1 cellular context compared by ENCODE assay signal in the genomic region with DNA sequence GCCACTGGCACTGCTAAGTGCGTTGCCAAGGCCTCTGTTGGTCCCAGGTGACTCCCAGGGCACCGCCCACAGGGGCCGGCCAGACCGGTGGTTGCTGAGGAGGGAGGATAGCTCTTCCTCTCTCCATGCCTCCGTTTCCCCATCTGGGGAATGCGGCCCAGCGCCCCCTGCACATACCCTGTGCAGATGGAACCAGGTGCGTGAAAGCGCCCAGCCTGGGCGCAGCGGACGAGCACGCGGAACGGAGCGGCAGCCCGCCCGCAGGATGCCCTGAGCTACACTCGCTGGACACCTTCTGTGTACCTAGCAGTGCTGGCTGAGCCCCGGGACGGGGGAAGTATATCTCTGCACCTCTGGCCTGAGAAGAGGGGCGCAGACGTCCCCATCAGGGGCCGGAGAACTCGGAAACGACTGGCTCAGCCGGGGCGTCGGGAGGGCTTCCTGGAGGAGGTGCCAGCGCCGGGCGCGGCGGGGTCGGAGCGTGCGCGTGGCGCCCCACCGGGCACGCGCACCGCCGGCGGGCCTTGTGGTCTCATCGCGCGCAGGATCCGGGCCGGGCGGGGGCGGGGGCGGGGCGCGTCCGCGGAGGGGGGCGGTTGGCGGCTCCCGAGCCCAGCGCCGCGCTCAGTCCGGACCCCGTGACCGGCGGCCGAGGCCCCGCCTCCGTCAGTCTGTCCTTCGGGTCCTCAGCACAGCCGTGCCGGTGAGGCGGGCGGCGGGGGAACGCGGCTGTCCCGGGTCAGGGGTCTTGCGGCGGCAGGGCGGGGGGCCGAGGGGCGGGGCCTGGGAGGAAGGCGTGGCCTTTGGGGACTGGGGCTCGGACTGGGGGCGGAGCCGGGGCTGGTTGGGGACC.
TF ChIP-seq lines count a peak whose summit lies in the region.

A gene (minus strand): TSS at position 6 of the 853 bp plus-strand sequence. CDS start 76 bp downstream, outside the sequence.
A gene with protein sequence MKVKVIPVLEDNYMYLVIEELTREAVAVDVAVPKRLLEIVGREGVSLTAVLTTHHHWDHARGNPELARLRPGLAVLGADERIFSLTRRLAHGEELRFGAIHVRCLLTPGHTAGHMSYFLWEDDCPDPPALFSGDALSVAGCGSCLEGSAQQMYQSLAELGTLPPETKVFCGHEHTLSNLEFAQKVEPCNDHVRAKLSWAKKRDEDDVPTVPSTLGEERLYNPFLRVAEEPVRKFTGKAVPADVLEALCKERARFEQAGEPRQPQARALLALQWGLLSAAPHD (plus strand): TSS at position 669 of the 853 bp plus-strand sequence. CDS start 404 bp downstream, outside the sequence.

TF ChIP-seq in WTC11, 78 proteins besides CTCF, POLR2A, EP300 and RAD21 (continued from another document):
- TF ChIP-seq, protein P1, sequence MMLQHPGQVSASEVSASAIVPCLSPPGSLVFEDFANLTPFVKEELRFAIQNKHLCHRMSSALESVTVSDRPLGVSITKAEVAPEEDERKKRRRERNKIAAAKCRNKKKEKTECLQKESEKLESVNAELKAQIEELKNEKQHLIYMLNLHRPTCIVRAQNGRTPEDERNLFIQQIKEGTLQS (CRISPR knock-in tag; conservative IDR thresholded peaks at IDR 0.05), result no peak
- TF ChIP-seq JAZF1 (CRISPR knock-in tag; IDR thresholded peaks at IDR 0.05) (no peak), PRRX2 (CRISPR knock-in tag; IDR thresholded peaks at IDR 0.05) (peak; percentile 56; the same call in 1 of the 2 replicates), SMAD4 (CRISPR knock-in tag; IDR thresholded peaks at IDR 0.05) (no peak), ESRRA (CRISPR knock-in tag; IDR thresholded peaks at IDR 0.05; ENCODE audit: borderline replicate concordance) (0 out of 2 replicates have a peak, but pooled peaks have one; percentile 55)
- TF ChIP-seq, protein P2, sequence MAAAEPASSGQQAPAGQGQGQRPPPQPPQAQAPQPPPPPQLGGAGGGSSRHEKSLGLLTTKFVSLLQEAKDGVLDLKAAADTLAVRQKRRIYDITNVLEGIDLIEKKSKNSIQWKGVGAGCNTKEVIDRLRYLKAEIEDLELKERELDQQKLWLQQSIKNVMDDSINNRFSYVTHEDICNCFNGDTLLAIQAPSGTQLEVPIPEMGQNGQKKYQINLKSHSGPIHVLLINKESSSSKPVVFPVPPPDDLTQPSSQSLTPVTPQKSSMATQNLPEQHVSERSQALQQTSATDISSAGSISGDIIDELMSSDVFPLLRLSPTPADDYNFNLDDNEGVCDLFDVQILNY (CRISPR knock-in tag; IDR thresholded peaks at IDR 0.05), result peak; percentile 19; the same call in 1 of the 2 replicates
- TF ChIP-seq, protein P3, sequence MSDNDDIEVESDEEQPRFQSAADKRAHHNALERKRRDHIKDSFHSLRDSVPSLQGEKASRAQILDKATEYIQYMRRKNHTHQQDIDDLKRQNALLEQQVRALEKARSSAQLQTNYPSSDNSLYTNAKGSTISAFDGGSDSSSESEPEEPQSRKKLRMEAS (CRISPR knock-in tag; IDR thresholded peaks at IDR 0.05), result peak; percentile 71; the same call in 1 of the 2 replicates
- TF ChIP-seq, protein P4, sequence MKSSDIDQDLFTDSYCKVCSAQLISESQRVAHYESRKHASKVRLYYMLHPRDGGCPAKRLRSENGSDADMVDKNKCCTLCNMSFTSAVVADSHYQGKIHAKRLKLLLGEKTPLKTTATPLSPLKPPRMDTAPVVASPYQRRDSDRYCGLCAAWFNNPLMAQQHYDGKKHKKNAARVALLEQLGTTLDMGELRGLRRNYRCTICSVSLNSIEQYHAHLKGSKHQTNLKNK (CRISPR knock-in tag; IDR thresholded peaks at IDR 0.05), result peak; percentile 53; the same call in 1 of the 2 replicates
